ENCODE assay signal across 22 cellular contexts in the genomic region with DNA sequence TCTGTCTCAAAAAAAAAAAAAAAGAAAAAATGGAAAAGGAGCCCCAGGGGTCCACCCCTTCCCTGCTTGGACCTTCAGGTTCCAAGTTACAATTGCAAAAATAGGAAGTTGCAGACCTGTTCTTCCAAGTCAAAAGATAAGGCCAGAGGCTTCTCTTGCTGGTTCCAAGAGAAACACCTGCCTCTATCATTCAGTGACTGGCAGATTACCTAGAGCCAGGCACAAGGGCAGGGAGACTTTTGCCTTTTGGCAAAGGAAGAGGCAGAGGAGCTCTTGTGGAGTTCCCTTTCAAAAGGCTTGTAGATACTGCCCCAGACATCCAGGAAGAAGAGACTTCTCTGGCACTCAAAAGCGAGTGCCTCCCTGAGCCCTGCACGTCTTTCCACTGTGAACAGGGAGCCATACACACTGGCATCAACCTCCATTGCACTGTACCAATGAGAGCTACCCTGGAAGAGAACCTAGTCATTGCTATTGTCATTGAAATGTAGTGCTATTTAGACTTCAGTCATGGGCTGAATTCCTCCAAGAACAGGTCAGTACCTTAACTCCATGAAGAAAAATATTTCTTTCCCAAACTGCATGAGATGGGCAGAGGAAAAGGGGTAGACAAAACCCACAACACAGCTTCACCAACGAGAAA.
"Had no signal": no experiment of that assay in that cellular context is flagged by ENCODE, and none has a peak within 500 bp of the region (broad histone marks: within the 10 kb centered on the region; RNA-seq: fewer than 3 reads in every experiment).

No MANE protein-coding gene starts in this region.

- H3K4me1 ChIP-seq: foreskin keratinocyte, heart right ventricle, left lung, lower lobe of right lung had no signal

- ATAC-seq: foreskin keratinocyte, heart right ventricle, left cardiac atrium, left lung, left ventricle myocardium superior, lower lobe of right lung, mucosa of descending colon had no signal

- DNase-seq: dermis blood vessel endothelial cell; dorsolateral prefrontal cortex; effector CD4-positive, alpha-beta T cell; effector memory CD4-positive, alpha-beta T cell; foreskin keratinocyte; glutamatergic neuron; head of caudate nucleus; heart right ventricle; hippocampal formation; left cardiac atrium; left lung; left ventricle myocardium superior; lower lobe of right lung; mesenchymal stem cell; mucosa of descending colon had no signal

- H3K4me3 ChIP-seq: coronary artery, dorsolateral prefrontal cortex, esophagus muscularis mucosa, heart right ventricle, left lung, lower lobe of right lung, mucosa of descending colon had no signal

- H3K9me3 ChIP-seq: esophagus muscularis mucosa, left lung, lower lobe of right lung, mucosa of descending colon had no signal

- H3K27ac ChIP-seq: coronary artery, dorsolateral prefrontal cortex, esophagus muscularis mucosa, foreskin keratinocyte, heart right ventricle, left lung, lower lobe of right lung had no signal

- H3K36me3 ChIP-seq: esophagus muscularis mucosa, heart right ventricle, left lung, lower lobe of right lung had no signal

- H3K27me3 ChIP-seq: esophagus muscularis mucosa, heart right ventricle, left lung had no signal

- FAIRE-seq: colon, endothelial cell of umbilical vein, frontal cortex, islet of Langerhans, keratinocyte had no signal
